In genomic region chr15:46343527-46343926, GRCh38 we compare ENCODE assay signal across 16 cellular contexts.
"Had no signal": no experiment of that assay in that cellular context is flagged by ENCODE, and none has a peak within 500 bp of the region (broad histone marks: within the 10 kb centered on the region; RNA-seq: fewer than 3 reads in every experiment).

No MANE protein-coding gene starts in this region.

- H3K4me1 Mint-ChIP-seq: immature natural killer cell had no signal

- H3K4me1 ChIP-seq: adrenal gland, suprapubic skin had no signal

- H3K27ac Mint-ChIP-seq: activated CD4-positive, alpha-beta memory T cell treated with anti-CD3 and anti-CD28 coated beads for 36 hours; immature natural killer cell had no signal

- ATAC-seq: activated T-cell treated with anti-CD3 and anti-CD28 coated beads, Interleukin-2, amount 50 U/mL, for 4 hours; right cardiac atrium; SK-N-SH treated with all-trans-retinoic acid at 6 μM for 48 hours had no signal

- H3K9me3 Mint-ChIP-seq: activated T-cell treated with anti-CD3 and anti-CD28 coated beads, Interleukin-2, amount 50 U/mL, for 4 hours had no signal

- H3K4me3 Mint-ChIP-seq: activated CD4-positive, alpha-beta memory T cell treated with anti-CD3 and anti-CD28 coated beads for 36 hours; activated T-cell treated with anti-CD3 and anti-CD28 coated beads, Interleukin-2, amount 50 U/mL, for 4 hours; immature natural killer cell had no signal

- DNase-seq: activated CD4-positive, alpha-beta memory T cell treated with anti-CD3 and anti-CD28 coated beads for 36 hours; activated effector memory CD4-positive, alpha-beta T cell treated with Interleukin-2 at 50 U/mL for 16 hours; activated naive CD4-positive, alpha-beta T cell treated with anti-CD3 and anti-CD28 coated beads, Interleukin-2, amount 50 U/mL, for 16 hours; activated T-cell treated with anti-CD3 and anti-CD28 coated beads, Interleukin-2, amount 50 U/mL, for 4 hours; adrenal gland; foreskin fibroblast; immature natural killer cell; right cardiac atrium; small intestine; stimulated activated CD4-positive, alpha-beta T cell treated with anti-CD3 and anti-CD28 coated beads, Interleukin-4, amount 100 ng/mL, for 4 hours; stimulated activated CD8-positive, alpha-beta memory T cell treated with anti-CD3 and anti-CD28 coated beads, Interleukin-4, amount 100 ng/mL, for 48 hours; stimulated activated naive CD4-positive, alpha-beta T cell treated with Interleukin-2 at 50 U/mL for 16 hours; trophoblast cell had no signal

- H3K9me3 ChIP-seq: adrenal gland, neutrophil, suprapubic skin had no signal

- H3K36me3 ChIP-seq: adrenal gland, neutrophil, suprapubic skin had no signal

- H3K27me3 Mint-ChIP-seq: activated CD4-positive, alpha-beta memory T cell treated with anti-CD3 and anti-CD28 coated beads for 36 hours had no signal

- H3K27me3 ChIP-seq: adrenal gland, neutrophil, suprapubic skin had no signal

- H3K36me3 Mint-ChIP-seq: activated CD4-positive, alpha-beta memory T cell treated with anti-CD3 and anti-CD28 coated beads for 36 hours; immature natural killer cell had no signal

- H3K27ac ChIP-seq: adrenal gland, neutrophil, suprapubic skin had no signal

- H3K4me3 ChIP-seq: adrenal gland, suprapubic skin had no signal
